In the genomic region with DNA sequence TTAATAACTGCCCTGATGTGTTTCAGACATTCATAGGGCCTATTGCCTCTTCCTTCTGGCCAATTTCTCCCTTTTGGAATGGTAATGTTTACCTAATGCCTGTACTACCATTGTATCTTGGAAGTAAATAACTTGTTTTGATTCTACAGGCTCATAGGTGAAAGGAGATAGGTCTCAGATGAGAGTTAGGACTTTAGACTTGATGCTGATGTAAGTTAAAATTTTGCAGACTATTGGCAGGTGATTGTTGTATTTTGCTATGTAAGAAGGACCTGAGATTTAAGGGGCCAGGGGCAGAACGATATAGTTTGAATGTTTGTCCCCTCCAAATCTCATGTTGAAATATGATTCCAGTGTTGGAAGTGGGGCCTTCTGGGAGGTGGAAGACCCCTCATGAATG, we compare ENCODE assay signal across 1 cellular context.
TF ChIP-seq lines count a peak whose summit lies in the region.

No MANE protein-coding gene starts in this region.

TF ChIP-seq in liver, 16 proteins besides CTCF, POLR2A, EP300 and RAD21 (continued from another document):
- TF ChIP-seq, protein P1, sequence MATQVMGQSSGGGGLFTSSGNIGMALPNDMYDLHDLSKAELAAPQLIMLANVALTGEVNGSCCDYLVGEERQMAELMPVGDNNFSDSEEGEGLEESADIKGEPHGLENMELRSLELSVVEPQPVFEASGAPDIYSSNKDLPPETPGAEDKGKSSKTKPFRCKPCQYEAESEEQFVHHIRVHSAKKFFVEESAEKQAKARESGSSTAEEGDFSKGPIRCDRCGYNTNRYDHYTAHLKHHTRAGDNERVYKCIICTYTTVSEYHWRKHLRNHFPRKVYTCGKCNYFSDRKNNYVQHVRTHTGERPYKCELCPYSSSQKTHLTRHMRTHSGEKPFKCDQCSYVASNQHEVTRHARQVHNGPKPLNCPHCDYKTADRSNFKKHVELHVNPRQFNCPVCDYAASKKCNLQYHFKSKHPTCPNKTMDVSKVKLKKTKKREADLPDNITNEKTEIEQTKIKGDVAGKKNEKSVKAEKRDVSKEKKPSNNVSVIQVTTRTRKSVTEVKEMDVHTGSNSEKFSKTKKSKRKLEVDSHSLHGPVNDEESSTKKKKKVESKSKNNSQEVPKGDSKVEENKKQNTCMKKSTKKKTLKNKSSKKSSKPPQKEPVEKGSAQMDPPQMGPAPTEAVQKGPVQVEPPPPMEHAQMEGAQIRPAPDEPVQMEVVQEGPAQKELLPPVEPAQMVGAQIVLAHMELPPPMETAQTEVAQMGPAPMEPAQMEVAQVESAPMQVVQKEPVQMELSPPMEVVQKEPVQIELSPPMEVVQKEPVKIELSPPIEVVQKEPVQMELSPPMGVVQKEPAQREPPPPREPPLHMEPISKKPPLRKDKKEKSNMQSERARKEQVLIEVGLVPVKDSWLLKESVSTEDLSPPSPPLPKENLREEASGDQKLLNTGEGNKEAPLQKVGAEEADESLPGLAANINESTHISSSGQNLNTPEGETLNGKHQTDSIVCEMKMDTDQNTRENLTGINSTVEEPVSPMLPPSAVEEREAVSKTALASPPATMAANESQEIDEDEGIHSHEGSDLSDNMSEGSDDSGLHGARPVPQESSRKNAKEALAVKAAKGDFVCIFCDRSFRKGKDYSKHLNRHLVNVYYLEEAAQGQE (IDR thresholded peaks at IDR 0.05) = no peak
- TF ChIP-seq FOXA2 (IDR thresholded peaks at IDR 0.05) = no peak
